In the genomic region with DNA sequence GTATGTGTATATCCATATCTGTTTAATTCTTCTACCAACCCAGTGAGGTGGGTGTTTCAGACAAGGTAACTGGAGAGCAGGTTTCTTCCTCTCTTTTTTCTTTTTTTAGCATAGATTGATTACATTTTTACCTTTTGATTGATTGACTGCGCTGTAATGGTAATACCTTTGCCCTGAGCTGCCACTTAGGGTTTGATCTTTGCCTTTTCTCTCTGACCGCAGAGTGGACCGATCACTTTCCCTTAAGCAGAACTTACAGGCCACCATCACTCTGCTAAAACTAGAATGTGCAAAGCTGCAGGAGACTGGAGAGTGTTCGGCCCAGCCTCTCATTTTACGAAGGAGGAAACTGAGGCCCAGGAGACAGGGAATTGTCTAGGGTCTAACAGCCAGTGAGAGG, we compare ENCODE assay signal across 21 cellular contexts. TPM values are rescaled to one million over a fixed set of nuclear protein-coding genes. Genes with fewer than 3 reads are reported as not detected.
DNase-seq lines count a peak whose midpoint lies in the region; ATAC-seq, FAIRE-seq and TF ChIP-seq lines count a peak whose summit lies in the region.
"Had no signal": no experiment of that assay in that cellular context is flagged by ENCODE, and none has a peak within 500 bp of the region (broad histone marks: within the 10 kb centered on the region; RNA-seq: fewer than 3 reads in every experiment).

No MANE protein-coding gene starts in this region.

- H3K4me3 ChIP-seq in K562 (no peak overlapping the region), mesendoderm (ENCODE audit: low read length) (no peak overlapping the region), tibial artery (no peak overlapping the region), right atrium auricular region (no peak overlapping the region), MM.1S (ENCODE audit: low read length) (no peak overlapping the region)
- H3K4me3 ChIP-seq: A549, BLaER1, GM23248, HAP-1 had no signal

- no peak overlapping the region for H3K23ac ChIP-seq in mesendoderm (ENCODE audit: low read length)

- H3K9ac ChIP-seq in K562 (ENCODE audit: insufficient read depth in 1 of 2, low read depth in 2 of 2, low read length in 2 of 2) (0 out of 4 replicates have a peak overlapping the region, but pooled peaks of 1 of the 2 experiments have one; percentile 21), mesendoderm (ENCODE audit: low read length) (no peak overlapping the region), MM.1S (ENCODE audit: low read length) (no peak overlapping the region)
- H3K9ac ChIP-seq: BLaER1, GM23248 had no signal

- H3K4ac ChIP-seq in mesendoderm (ENCODE audit: low read depth, low read length), result no peak overlapping the region

- no peak overlapping the region for H4K5ac ChIP-seq in mesendoderm (ENCODE audit: low read length)

- FAIRE-seq in K562 (lab: Jason Lieb, UNC), result no peak
- FAIRE-seq: A549, GM12892, GM18507, HTR-8/SVneo had no signal

- peak overlapping the region; percentile 58 for H3K56ac ChIP-seq in mesendoderm (ENCODE audit: low read length)

- no peaks in the 10 kb centered on the region for H3K9me2 ChIP-seq in MM.1S (replicated peaks; ENCODE audit: insufficient read depth, low read length)

- whole genome bisulfite sequencing in K562 (ENCODE audit: insufficient coverage, low coverage, missing lambda C conversion rate), result 93% methylated on average over 5 of the region's 5 CpGs
- WGBS in mesendoderm (ENCODE audit: extremely low coverage, insufficient coverage, low lambda C conversion rate), result no CpG with 5 or more reads among the region's 5 CpGs

- H2AK5ac ChIP-seq in mesendoderm (ENCODE audit: low read length), result no peak overlapping the region

- ATAC-seq in K562, result no peak
- ATAC-seq in natural killer cell, result no peak

- TF ChIP-seq POLR2A in K562 (conservative IDR thresholded peaks at IDR 0.05), result no peak

- peak overlapping the region; percentile 38 for H3K27ac Mint-ChIP-seq in activated naive CD8-positive, alpha-beta T cell
- no peak overlapping the region for H3K27ac Mint-ChIP-seq in activated naive CD8-positive, alpha-beta T cell treated with anti-CD3 and anti-CD28 coated beads for 36 hours
- H3K27ac Mint-ChIP-seq in natural killer cell, result no peak overlapping the region
- H3K27ac Mint-ChIP-seq: CD14-positive monocyte; CD4-positive, alpha-beta memory T cell had no signal

- H3K4me2 ChIP-seq in K562 (ENCODE audit: insufficient read depth, low read length) (peak overlapping the region; percentile 27; the same call in 1 of the 2 replicates), mesendoderm (ENCODE audit: low read length) (no peak overlapping the region), MM.1S (ENCODE audit: low read depth, low read length) (no peak overlapping the region)
- H3K4me2 ChIP-seq: BLaER1 had no signal

- peaks cover 32% of the 10 kb centered on the region for H3K36me3 Mint-ChIP-seq in activated naive CD8-positive, alpha-beta T cell
- peaks cover 56% of the 10 kb centered on the region for H3K36me3 Mint-ChIP-seq in activated naive CD8-positive, alpha-beta T cell treated with anti-CD3 and anti-CD28 coated beads for 36 hours
- no peaks in the 10 kb centered on the region for H3K36me3 Mint-ChIP-seq in natural killer cell

- no peak overlapping the region for H2BK120ac ChIP-seq in mesendoderm (ENCODE audit: low read depth, low read length)

- TF ChIP-seq EP300 in K562 (IDR thresholded peaks at IDR 0.05; ENCODE audit: low read length), result no peak

- intact Hi-C loops in K562 (cut with micrococcal nuclease) (loop anchor here (5.0 kb wide), 1 partner anchor 33 kb away; no protein-coding TSS in a partner anchor), tibial artery (cut with DNase I; ENCODE audit: low total_unique reads) (no loop called here), natural killer cell (cut with micrococcal nuclease) (no loop called here)

- no peaks in the 10 kb centered on the region for H3K9me3 Mint-ChIP-seq in activated naive CD8-positive, alpha-beta T cell (ENCODE audit: low read depth)
- H3K9me3 Mint-ChIP-seq in activated naive CD8-positive, alpha-beta T cell treated with anti-CD3 and anti-CD28 coated beads for 36 hours, result no peaks in the 10 kb centered on the region
- no peaks in the 10 kb centered on the region for H3K9me3 Mint-ChIP-seq in natural killer cell
- H3K9me3 Mint-ChIP-seq: CD14-positive monocyte; CD4-positive, alpha-beta memory T cell had no signal

- TF ChIP-seq CTCF in K562 (IDR thresholded peaks at IDR 0.05 in 2 of 3, conservative IDR thresholded peaks at IDR 0.05 in 1 of 3; ENCODE audit: insufficient read depth in 2 of 3, low read depth in 1 of 3, low read length in 3 of 3), result no peak
- no peak for TF ChIP-seq CTCF in tibial artery (IDR thresholded peaks at IDR 0.05)
- TF ChIP-seq CTCF in right atrium auricular region (IDR thresholded peaks at IDR 0.05), result no peak
- no peak for TF ChIP-seq CTCF in natural killer cell (IDR thresholded peaks at IDR 0.05)
- TF ChIP-seq CTCF in MM.1S (IDR thresholded peaks at IDR 0.05; ENCODE audit: low read length), result no peak

- no TSS peak for BruUV-seq in K562 (replicated peaks; lab: Mats Ljungman, UMichigan)

- H3K4me3 Mint-ChIP-seq in activated naive CD8-positive, alpha-beta T cell, result no peak overlapping the region
- no peak overlapping the region for H3K4me3 Mint-ChIP-seq in activated naive CD8-positive, alpha-beta T cell treated with anti-CD3 and anti-CD28 coated beads for 36 hours
- no peak overlapping the region for H3K4me3 Mint-ChIP-seq in natural killer cell
- H3K4me3 Mint-ChIP-seq: CD14-positive monocyte; CD4-positive, alpha-beta memory T cell had no signal

- peaks cover 14 to 78% of the 10 kb centered on the region in 2 experiments for H3K4me1 ChIP-seq in K562 (replicated peaks in 1 of 2; ENCODE audit: control insufficient read depth in 2 of 2, insufficient read depth in 2 of 2, low read length in 2 of 2)
- H3K4me1 ChIP-seq in mesendoderm (ENCODE audit: control insufficient read depth, low read depth, low read length), result peaks cover 8% of the 10 kb centered on the region
- H3K4me1 ChIP-seq in tibial artery, result peaks cover 0 to 99% (median 46%) of the 10 kb centered on the region in 4 donors
- H3K4me1 ChIP-seq in right atrium auricular region, result no peaks in the 10 kb centered on the region
- no peaks in the 10 kb centered on the region for H3K4me1 ChIP-seq in MM.1S (ENCODE audit: low read length)
- H3K4me1 ChIP-seq: BLaER1, HAP-1 had no signal

- peaks cover 81% of the 10 kb centered on the region for H3K36me3 ChIP-seq in K562 (ENCODE audit: control insufficient read depth, insufficient read depth, low read length)
- no peaks in the 10 kb centered on the region for H3K36me3 ChIP-seq in mesendoderm (ENCODE audit: control insufficient read depth, insufficient read depth, low read length)
- H3K36me3 ChIP-seq in tibial artery, result peaks cover 0 to 25% (median 19%) of the 10 kb centered on the region in 3 donors
- H3K36me3 ChIP-seq in right atrium auricular region, result peaks cover 22% of the 10 kb centered on the region
- H3K36me3 ChIP-seq in MM.1S (replicated peaks; ENCODE audit: insufficient read depth, low read length), result no peaks in the 10 kb centered on the region

- TF ChIP-seq RAD21 in K562 (CRISPR knock-in tag; conservative IDR thresholded peaks at IDR 0.05 in 1 of 2, IDR thresholded peaks at IDR 0.05 in 1 of 2), result no peak

- no peaks in the 10 kb centered on the region for H3K27me3 Mint-ChIP-seq in activated naive CD8-positive, alpha-beta T cell
- H3K27me3 Mint-ChIP-seq in activated naive CD8-positive, alpha-beta T cell treated with anti-CD3 and anti-CD28 coated beads for 36 hours, result no peaks in the 10 kb centered on the region
- no peaks in the 10 kb centered on the region for H3K27me3 Mint-ChIP-seq in natural killer cell (ENCODE audit: low read depth in 2 of 2)
- H3K27me3 Mint-ChIP-seq: CD4-positive, alpha-beta memory T cell had no signal

- CTCF ChIA-PET in K562 (lab: Yijun Ruan, JAX; ENCODE audit: low intra/inter-chr PET ratio), result no interaction called here

- H3K9me1 ChIP-seq in K562 (ENCODE audit: control insufficient read depth, insufficient read depth, low read length), result peaks cover 2% of the 10 kb centered on the region

- H3K79me2 ChIP-seq in K562 (ENCODE audit: control insufficient read depth, insufficient read depth, low read length) (peaks cover 97% of the 10 kb centered on the region), mesendoderm (ENCODE audit: control insufficient read depth, insufficient read depth, low read length) (peaks cover 5% of the 10 kb centered on the region), MM.1S (ENCODE audit: low read length) (peaks cover 63% of the 10 kb centered on the region)

- POLR2A ChIA-PET in K562 (lab: Yijun Ruan, JAX), result interaction anchor here (1.4 to 2.9 kb wide), 3 partner anchors 9 to 37 kb away, joined by 3 to 13 read pairs (median 4); no protein-coding TSS in a partner anchor

- no peaks in the 10 kb centered on the region for H3K27me3 ChIP-seq in K562 (ENCODE audit: control insufficient read depth in 2 of 2, insufficient read depth in 2 of 2, low read length in 2 of 2)
- no peaks in the 10 kb centered on the region for H3K27me3 ChIP-seq in mesendoderm (ENCODE audit: insufficient read depth, low read length, poor library complexity)
- H3K27me3 ChIP-seq in tibial artery, result no peaks in the 10 kb centered on the region
- no peaks in the 10 kb centered on the region for H3K27me3 ChIP-seq in right atrium auricular region
- H3K27me3 ChIP-seq in MM.1S (replicated peaks; ENCODE audit: insufficient read depth, low read length), result no peaks in the 10 kb centered on the region
- H3K27me3 ChIP-seq: BLaER1 had no signal

- peaks cover 28% of the 10 kb centered on the region for H3K4me1 Mint-ChIP-seq in activated naive CD8-positive, alpha-beta T cell (ENCODE audit: low read depth)
- H3K4me1 Mint-ChIP-seq in activated naive CD8-positive, alpha-beta T cell treated with anti-CD3 and anti-CD28 coated beads for 36 hours, result peaks cover 29% of the 10 kb centered on the region
- H3K4me1 Mint-ChIP-seq in natural killer cell, result peaks cover 0 to 8% of the 10 kb centered on the region in 2 donors

- H2BK15ac ChIP-seq in mesendoderm (replicated peaks; ENCODE audit: low read depth), result no peak overlapping the region

- no peak overlapping the region for H3K18ac ChIP-seq in mesendoderm (ENCODE audit: low read length)

- H3K79me1 ChIP-seq in mesendoderm (ENCODE audit: low read length), result peaks cover 19% of the 10 kb centered on the region

- H4K20me1 ChIP-seq in K562 (replicated peaks; ENCODE audit: control insufficient read depth, insufficient read depth, low read length) (no peaks in the 10 kb centered on the region), MM.1S (ENCODE audit: insufficient read depth, low read length) (no peaks in the 10 kb centered on the region; the same call in 1 of the 2 replicates)

- in situ Hi-C loops in K562 (cut with MboI), result no loop called here

- H4K8ac ChIP-seq in mesendoderm (ENCODE audit: low read depth, low read length), result no peak overlapping the region

- H3K9me3 ChIP-seq in K562 (replicated peaks; ENCODE audit: control insufficient read depth, insufficient read depth, low read depth, low read length), result no peaks in the 10 kb centered on the region
- H3K9me3 ChIP-seq in tibial artery, result no peaks in the 10 kb centered on the region
- no peaks in the 10 kb centered on the region for H3K9me3 ChIP-seq in right atrium auricular region
- no peaks in the 10 kb centered on the region for H3K9me3 ChIP-seq in MM.1S (replicated peaks; ENCODE audit: insufficient read depth, low read length)
- H3K9me3 ChIP-seq: A549, BLaER1, HAP-1 had no signal

- H2AFZ ChIP-seq in K562 (ENCODE audit: low read depth, low read length) (no peak overlapping the region), MM.1S (ENCODE audit: low read length) (no peak overlapping the region)
- H2AFZ ChIP-seq: GM23248 had no signal

- DNase-seq in activated naive CD8-positive, alpha-beta T cell treated with anti-CD3 and anti-CD28 coated beads for 36 hours, result no peak
- DNase-seq in K562 (ENCODE audit: extremely low read depth in 1 of 4, low spot score in 3 of 4) (no peak), mesendoderm (no peak), tibial artery (no peak), right atrium auricular region (ENCODE audit: low spot score) (no peak), natural killer cell (no peak), MM.1S (no peak)
- DNase-seq: CD4-positive, alpha-beta memory T cell; DMS153; DMS79; GDM1 had no signal

- H3K27ac ChIP-seq in K562 (ENCODE audit: extremely low read depth, low read depth, low read length) (peak overlapping the region; percentile 69; the same call in 2 of the 3 replicates), mesendoderm (ENCODE audit: low read depth, low read length) (no peak overlapping the region), tibial artery (peak overlapping the region; percentile 70 to 82), right atrium auricular region (no peak overlapping the region), MM.1S (ENCODE audit: low read length) (no peak overlapping the region)
- H3K27ac ChIP-seq: 22Rv1, BLaER1 had no signal

- no peak overlapping the region for H2BK5ac ChIP-seq in mesendoderm (ENCODE audit: low read length)

- no peaks in the 10 kb centered on the region for H3F3A ChIP-seq in MM.1S (ENCODE audit: insufficient read depth, low read length)

RNA-seq across cellular contexts. Expression of gene RCL1, which starts 38.0 kb away (rescaled TPM):
- 10 to 100 TPM; 37.9 to 38.6 TPM for total RNA-seq in activated naive CD8-positive, alpha-beta T cell treated with anti-CD3 and anti-CD28 coated beads for 36 hours
- 60.6 and 89.3 TPM in 2 replicates for total RNA-seq in K562 (2011; cell fraction: chromatin; rRNA removed; ENCODE audit: low replicate concordance)
- 32.9 and 33.2 TPM in 2 replicates for total RNA-seq in K562 (2011; cell fraction: nucleolus; rRNA removed)
- total RNA-seq in K562 (2011; cell fraction: nucleoplasm; rRNA removed), result 50.7 and 56.7 TPM in 2 replicates
- 47.4 and 53.9 TPM in 2 replicates for total RNA-seq in K562 (2014; rRNA removed)
- total RNA-seq in K562 (2014; rRNA removed; fragmentation: Illumina TruSeq; extraction: Trizol), result 35.7 and 37.7 TPM in 2 replicates
- 38.2 and 38.6 TPM in 2 replicates for total RNA-seq in K562 (2015; rRNA removed; fragmentation: Illumina TruSeq; extraction: Trizol)
- total RNA-seq in K562 (2021), result 46.4 and 47.5 TPM in 2 replicates
- 24.0 and 40.9 TPM in 2 replicates for polyA plus RNA-seq in K562 (2011; rRNA removed)
- 32.2 and 52.1 TPM in 2 replicates for polyA plus RNA-seq in K562 (2011; cell fraction: cytosol; rRNA removed)
- polyA plus RNA-seq in K562 (2011; cell fraction: nucleus; rRNA removed), result 45.1 and 54.2 TPM in 2 replicates
- 32.1 and 45.8 TPM in 2 replicates for polyA plus RNA-seq in K562 (2012)
- 61.6 and 67.7 TPM in 2 replicates for polyA plus RNA-seq in K562 (2014; fragmentation: Illumina TruSeq; extraction: Trizol)
- polyA plus RNA-seq in K562 (2014; fragmentation: Nextera tagmentation; extraction: Ambion mirVana), result 10 to 100 TPM; 36.9 to 46.1 TPM
- polyA plus RNA-seq in K562 (2014; rRNA removed), result 34.3 and 37.4 TPM in 2 replicates
- 37.0 and 57.9 TPM in 2 replicates for polyA minus RNA-seq in K562 (2011; rRNA and poly(A)+ RNA removed)
- 28.0 and 32.1 TPM in 2 replicates for polyA minus RNA-seq in K562 (2011; cell fraction: cytosol; rRNA and poly(A)+ RNA removed)
- polyA minus RNA-seq in K562 (2011; cell fraction: nucleus; rRNA and poly(A)+ RNA removed), result 52.6 and 116 TPM in 2 replicates
- 39.6 TPM for polyA plus RNA-seq in mesendoderm (2013, experiment 1 of 2)
- polyA plus RNA-seq in mesendoderm (2013, experiment 2 of 2), result 38.6 TPM
- 1 to 10 TPM; 7.2 to 8.6 TPM for total RNA-seq in right atrium auricular region
- 10 to 100 TPM; 18.1 to 26.3 (median 23.0) TPM for total RNA-seq in natural killer cell

Comparison
In these comparisons a context has a peak if more than half of its experiments do, and no peak if none do; other contexts are left out.
1. H3K27ac ChIP-seq: peak in K562 (single experiment) and tibial artery (2 of 2); none in mesendoderm (single experiment), right atrium auricular region (0 of 2) and MM.1S (single experiment).